ENCODE assay signal across 9 cellular contexts in the genomic region with DNA sequence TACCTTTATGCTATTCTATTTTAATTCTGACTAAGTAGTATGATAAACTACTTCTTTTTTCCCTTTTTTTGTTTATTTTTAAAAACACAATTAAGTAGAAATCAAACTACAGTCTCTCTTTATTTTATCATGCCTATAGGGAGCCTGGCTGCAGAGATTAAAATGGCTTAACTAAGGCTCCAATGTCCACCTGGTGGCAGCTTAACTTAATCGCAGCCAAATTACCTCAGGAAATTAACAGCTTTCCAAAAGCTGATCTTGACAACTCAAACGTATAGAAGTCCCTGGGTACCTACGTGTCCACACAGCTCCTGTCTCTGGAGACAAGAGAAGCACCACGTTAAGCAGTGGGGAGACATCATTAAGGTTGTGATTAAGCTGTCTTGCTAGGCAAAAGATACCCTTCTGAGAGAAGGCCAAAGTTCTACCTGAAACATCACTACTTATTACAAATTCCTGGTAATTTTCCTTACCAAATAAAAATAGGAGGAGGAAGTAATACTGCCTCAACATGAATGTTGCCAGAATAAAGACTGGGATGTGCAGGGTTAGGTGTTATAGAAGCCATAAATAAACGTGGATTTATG.
DNase-seq lines count a peak whose midpoint lies in the region; ATAC-seq and TF ChIP-seq lines count a peak whose summit lies in the region.
"Had no signal": no experiment of that assay in that cellular context is flagged by ENCODE, and none has a peak within 500 bp of the region (broad histone marks: within the 10 kb centered on the region; RNA-seq: fewer than 3 reads in every experiment).

No MANE protein-coding gene starts in this region.

- no peak overlapping the region for H3K4me3 ChIP-seq in Jurkat, Clone E6-1 (ENCODE audit: low read length)
- H3K4me3 ChIP-seq in astrocyte of the cerebellum (ENCODE audit: low read depth, low read length): no peak overlapping the region
- no peak overlapping the region for H3K4me3 ChIP-seq in mesenchymal stem cell (ENCODE audit: insufficient read depth in 1 of 2, low read depth in 1 of 2, low read length in 2 of 2)

- H3K4ac ChIP-seq in mesenchymal stem cell (ENCODE audit: low read depth in 1 of 2, low read length in 2 of 2): peak overlapping the region in 1 of 2 experiments; percentile 61

- no peak overlapping the region for H3K4me2 ChIP-seq in mesenchymal stem cell (ENCODE audit: low read length, poor library complexity, severe bottlenecking)

- no peak overlapping the region for H3K4me3 Mint-ChIP-seq in activated CD8-positive, alpha-beta T cell treated with anti-CD3 and anti-CD28 coated beads for 36 hours
- H3K4me3 Mint-ChIP-seq: T-helper 1 cell treated with Interleukin-12 subunit alpha and Interleukin-12 subunit beta and Interleukin-4 antibody, amounts not matched to agents 30 μg/mL and 1 μg/mL, for 36 hours had no signal

- in situ Hi-C loops in astrocyte of the cerebellum (cut with HindIII; ENCODE audit: low sequenced_read_pairs): no loop called here

- no peak overlapping the region for H3K27ac ChIP-seq in mesenchymal stem cell (ENCODE audit: low read length, poor library complexity, severe bottlenecking)

- H3K9ac ChIP-seq in mesenchymal stem cell (ENCODE audit: low read length): no peak overlapping the region

- peaks cover 5% of the 10 kb centered on the region for H3K9me3 ChIP-seq in mesenchymal stem cell (ENCODE audit: control insufficient read depth, low read length)

- no peaks in the 10 kb centered on the region for H3K79me1 ChIP-seq in mesenchymal stem cell (replicated peaks; ENCODE audit: low read length, poor library complexity, severe bottlenecking)

- no peaks in the 10 kb centered on the region for H3K4me1 Mint-ChIP-seq in activated CD8-positive, alpha-beta T cell treated with anti-CD3 and anti-CD28 coated beads for 36 hours (ENCODE audit: low read depth)

- H3K4me1 ChIP-seq in mesenchymal stem cell (ENCODE audit: control insufficient read depth, insufficient read depth, low read depth, low read length): no peaks in the 10 kb centered on the region

- no peaks in the 10 kb centered on the region for H3K36me3 Mint-ChIP-seq in activated CD8-positive, alpha-beta T cell treated with anti-CD3 and anti-CD28 coated beads for 36 hours (ENCODE audit: low read depth)

- peak overlapping the region; percentile 81 for H2AFZ ChIP-seq in mesenchymal stem cell (ENCODE audit: low read depth, low read length)

- H2BK15ac ChIP-seq in mesenchymal stem cell (ENCODE audit: low read depth, poor library complexity, severe bottlenecking): no peak overlapping the region

- H3K36me3 ChIP-seq in mesenchymal stem cell (ENCODE audit: control insufficient read depth in 1 of 2, insufficient read depth in 2 of 2, low read depth in 1 of 2, low read length in 2 of 2): no peaks in the 10 kb centered on the region

- no peak overlapping the region for H4K91ac ChIP-seq in mesenchymal stem cell (ENCODE audit: low read length)

- H2AK5ac ChIP-seq in mesenchymal stem cell (ENCODE audit: low read length, severe bottlenecking): no peak overlapping the region

- no peak overlapping the region for H3K27ac Mint-ChIP-seq in activated CD8-positive, alpha-beta T cell treated with anti-CD3 and anti-CD28 coated beads for 36 hours
- H3K27ac Mint-ChIP-seq: T-helper 1 cell treated with Interleukin-12 subunit alpha and Interleukin-12 subunit beta and Interleukin-4 antibody, amounts not matched to agents 30 μg/mL and 1 μg/mL, for 36 hours had no signal

- WGBS in mesenchymal stem cell: 22% methylated on average over 4 of the region's 5 CpGs

- TF ChIP-seq CTCF in astrocyte of the cerebellum (IDR thresholded peaks at IDR 0.05; ENCODE audit: low read depth, low read length, missing control alignments): peak; percentile 72
- TF ChIP-seq CTCF in activated CD8-positive, alpha-beta T cell treated with anti-CD3 and anti-CD28 coated beads for 36 hours (IDR thresholded peaks at IDR 0.05): no peak

- H2BK5ac ChIP-seq in mesenchymal stem cell (ENCODE audit: low read depth, low read length, poor library complexity, severe bottlenecking): no peak overlapping the region

- POLR2A ChIA-PET in activated CD8-positive, alpha-beta T cell treated with anti-CD3 and anti-CD28 coated beads for 36 hours (lab: Charles Lee): no interaction called here

- H3K18ac ChIP-seq in mesenchymal stem cell (ENCODE audit: low read depth in 1 of 2, low read length in 2 of 2): peak overlapping the region in 1 of 2 experiments; percentile 21

- DNase-seq in EH (ENCODE audit: low read depth) (peak; percentile 41), astrocyte of the cerebellum (ENCODE audit: low read depth) (peak; percentile 11), mesenchymal stem cell (peak; percentile 34)
- peak; percentile 28 for DNase-seq in Jurkat, Clone E6-1 (ENCODE audit: low read depth, low spot score)
- no peak for DNase-seq in stimulated activated CD4-positive, alpha-beta T cell treated with anti-CD3 and anti-CD28 coated beads, Interleukin-2, amount 100 ng/mL, for 24 hours
- no peak for DNase-seq in activated CD8-positive, alpha-beta T cell treated with anti-CD3 and anti-CD28 coated beads for 36 hours

- no peak overlapping the region for H2BK12ac ChIP-seq in mesenchymal stem cell (ENCODE audit: low read length in 2 of 2)

- peaks cover 4% of the 10 kb centered on the region in 2 experiments for H3K27me3 ChIP-seq in mesenchymal stem cell (ENCODE audit: control insufficient read depth in 1 of 2, insufficient read depth in 1 of 2, low read length in 2 of 2)

- peaks cover 20% of the 10 kb centered on the region for H3K27me3 Mint-ChIP-seq in activated CD8-positive, alpha-beta T cell treated with anti-CD3 and anti-CD28 coated beads for 36 hours

- no peak for ATAC-seq in activated CD8-positive, alpha-beta T cell treated with anti-CD3 and anti-CD28 coated beads for 36 hours
- ATAC-seq in HG02763 (IDR thresholded peaks at IDR 0.05; ENCODE audit: unreplicated experiment) (no peak), GM18858 (IDR thresholded peaks at IDR 0.05; ENCODE audit: unreplicated experiment) (no peak)

- peaks cover 9% of the 10 kb centered on the region for H3K9me3 Mint-ChIP-seq in activated CD8-positive, alpha-beta T cell treated with anti-CD3 and anti-CD28 coated beads for 36 hours

- intact Hi-C loops in activated CD8-positive, alpha-beta T cell treated with anti-CD3 and anti-CD28 coated beads for 36 hours (cut with micrococcal nuclease): no loop called here

- CTCF ChIA-PET in activated CD8-positive, alpha-beta T cell treated with anti-CD3 and anti-CD28 coated beads for 36 hours (lab: Charles Lee): no interaction called here

- H2BK120ac ChIP-seq in mesenchymal stem cell (ENCODE audit: low read depth, low read length): no peak overlapping the region

- no peak overlapping the region for H4K8ac ChIP-seq in mesenchymal stem cell (ENCODE audit: low read length)

- no peak overlapping the region for H3K14ac ChIP-seq in mesenchymal stem cell (ENCODE audit: low read length in 2 of 2)

- H3K23ac ChIP-seq in mesenchymal stem cell (ENCODE audit: low read length in 2 of 2): no peak overlapping the region

Comparison
In these comparisons a context has a peak if more than half of its experiments do, and no peak if none do; other contexts are left out.
1. DNase-seq: peak in EH (single experiment), Jurkat, Clone E6-1 (single experiment), astrocyte of the cerebellum (single experiment) and mesenchymal stem cell (single experiment); none in stimulated activated CD4-positive, alpha-beta T cell treated with anti-CD3 and anti-CD28 coated beads, Interleukin-2, amount 100 ng/mL, for 24 hours (0 of 2) and activated CD8-positive, alpha-beta T cell treated with anti-CD3 and anti-CD28 coated beads for 36 hours (single experiment).